In the genomic region with DNA sequence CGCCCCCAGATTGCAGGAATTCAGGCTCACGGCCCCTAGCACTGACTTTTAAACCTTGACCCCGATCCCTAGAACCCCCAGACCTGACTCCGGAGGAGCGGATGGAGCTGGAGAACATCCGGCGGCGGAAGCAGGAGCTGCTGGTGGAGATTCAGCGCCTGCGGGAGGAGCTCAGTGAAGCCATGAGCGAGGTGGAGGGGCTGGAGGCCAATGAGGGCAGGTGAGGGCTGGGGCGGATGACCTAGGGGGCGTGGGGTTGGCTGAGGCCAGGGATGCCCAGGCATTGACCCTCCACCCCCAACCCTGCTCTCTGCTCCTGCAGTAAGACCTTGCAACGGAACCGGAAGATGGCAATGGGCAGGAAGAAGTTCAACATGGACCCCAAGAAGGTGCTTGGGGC, we compare ENCODE assay signal across 8 cellular contexts. TPM values are rescaled to one million over a fixed set of nuclear protein-coding genes. Genes with fewer than 3 reads are reported as not detected.
A peak's percentile ranks its signal among the peaks of the same experiment; 100 is the strongest.
DNase-seq lines count a peak whose midpoint lies in the region; ATAC-seq and TF ChIP-seq lines count a peak whose summit lies in the region.

No MANE protein-coding gene starts in this region.

- H3K27me3 Mint-ChIP-seq in activated naive CD4-positive, alpha-beta T cell treated with anti-CD3 and anti-CD28 coated beads, Interleukin-2, amount 50 U/mL, for 24 hours, result no peaks in the 10 kb centered on the region
- H3K27me3 Mint-ChIP-seq in memory B cell, result no peaks in the 10 kb centered on the region

- H3K36me3 ChIP-seq in body of pancreas (replicated peaks in 1 of 2; ENCODE audit: insufficient read depth in 1 of 2, low read depth in 2 of 2) (peaks cover 4 to 21% of the 10 kb centered on the region in 2 donors), upper lobe of right lung (peaks cover 50% of the 10 kb centered on the region)

- H3K4me3 Mint-ChIP-seq in activated naive CD4-positive, alpha-beta T cell treated with anti-CD3 and anti-CD28 coated beads, Interleukin-2, amount 50 U/mL, for 24 hours, result peak overlapping the region; percentile 97
- peak overlapping the region; percentile 89 for H3K4me3 Mint-ChIP-seq in memory B cell

- ATAC-seq in body of pancreas (no peak), memory B cell (ENCODE audit: low read depth) (no peak), upper lobe of right lung (no peak)

- peak overlapping the region in 3 of 4 donors; percentile 30 to 95 (median 86) for H3K27ac ChIP-seq in body of pancreas
- peak overlapping the region; percentile 99 for H3K27ac ChIP-seq in upper lobe of right lung

- peak overlapping the region; percentile 52 to 91 for H3K4me3 ChIP-seq in body of pancreas
- peak overlapping the region; percentile 95 for H3K4me3 ChIP-seq in upper lobe of right lung

- H3K9me3 Mint-ChIP-seq in activated naive CD4-positive, alpha-beta T cell treated with anti-CD3 and anti-CD28 coated beads, Interleukin-2, amount 50 U/mL, for 24 hours, result no peaks in the 10 kb centered on the region
- no peaks in the 10 kb centered on the region for H3K9me3 Mint-ChIP-seq in memory B cell

- H3K4me1 ChIP-seq in body of pancreas (peaks cover 25% of the 10 kb centered on the region), upper lobe of right lung (peaks cover 13% of the 10 kb centered on the region)

- intact Hi-C loops in body of pancreas (cut with DNase I) (no loop called here), upper lobe of right lung (cut with DNase I) (no loop called here)

- H3K27me3 ChIP-seq in body of pancreas (no peaks in the 10 kb centered on the region), upper lobe of right lung (no peaks in the 10 kb centered on the region)

- TF ChIP-seq POLR2A in body of pancreas (IDR thresholded peaks at IDR 0.05), result no peak

- peak overlapping the region; percentile 59 for H3K27ac Mint-ChIP-seq in activated naive CD4-positive, alpha-beta T cell treated with anti-CD3 and anti-CD28 coated beads, Interleukin-2, amount 50 U/mL, for 24 hours
- no peak overlapping the region for H3K27ac Mint-ChIP-seq in memory B cell

- WGBS in body of pancreas, 2 donors, result 60 to 69% methylated on average over 5 to 15 of the region's 15 CpGs

- DNase-seq in activated naive CD4-positive, alpha-beta T cell treated with Interleukin-2 at 50 U/mL for 16 hours, result no peak
- DNase-seq in body of pancreas, result no peak
- no peak for DNase-seq in memory B cell (ENCODE audit: low spot score in 2 of 2)
- no peak for DNase-seq in upper lobe of right lung
- DNase-seq in cerebellar nuclear complex (lab: John Stamatoyannopoulos, UW), result no peak
- no peak for DNase-seq in COLO829 (ENCODE audit: low spot score)
- no peak for DNase-seq in SKM-1 (lab: John Stamatoyannopoulos, UW; ENCODE audit: unreplicated experiment)

- H3K9me3 ChIP-seq in body of pancreas (no peaks in the 10 kb centered on the region), upper lobe of right lung (no peaks in the 10 kb centered on the region)

- H3K4me1 Mint-ChIP-seq in activated naive CD4-positive, alpha-beta T cell treated with anti-CD3 and anti-CD28 coated beads, Interleukin-2, amount 50 U/mL, for 24 hours, result peaks cover 31% of the 10 kb centered on the region
- H3K4me1 Mint-ChIP-seq in memory B cell, result peaks cover 11% of the 10 kb centered on the region

- peaks cover 2% of the 10 kb centered on the region for H3K36me3 Mint-ChIP-seq in activated naive CD4-positive, alpha-beta T cell treated with anti-CD3 and anti-CD28 coated beads, Interleukin-2, amount 50 U/mL, for 24 hours
- H3K36me3 Mint-ChIP-seq in memory B cell, result peaks cover 13% of the 10 kb centered on the region

- TF ChIP-seq CTCF in body of pancreas (IDR thresholded peaks at IDR 0.05), result no peak
- TF ChIP-seq CTCF in upper lobe of right lung (IDR thresholded peaks at IDR 0.05), result no peak

RNA-seq across cellular contexts. Expression of a gene that starts 1.1 kb away (rescaled TPM):
- total RNA-seq in body of pancreas (10 to 100 TPM; 76.1 to 94.2 TPM), upper lobe of right lung (60.7 TPM)

RNA-seq across cellular contexts. Expression of a gene that starts 14.9 kb away (rescaled TPM):
- 1 to 10 TPM in 1 of 2 donors, under 1 TPM in 1; 0.66 to 1.6 TPM for total RNA-seq in body of pancreas
- total RNA-seq in upper lobe of right lung, result 1.1 TPM

RNA-seq across cellular contexts. Expression of a gene that starts 24.5 kb away (rescaled TPM):
- total RNA-seq in body of pancreas (10 to 100 TPM; 11.9 TPM), upper lobe of right lung (27.1 TPM)

RNA-seq across cellular contexts. Expression of a gene that starts 41.4 kb away (rescaled TPM):
- 1 to 10 TPM; 4.2 to 9.6 TPM for total RNA-seq in body of pancreas
- 7.1 TPM for total RNA-seq in upper lobe of right lung
